20 cellular contexts compared by ENCODE assay signal in genomic region chr1:40362699-40363098, GRCh38. TPM values are rescaled to one million over a fixed set of nuclear protein-coding genes. Genes with fewer than 3 reads are reported as not detected.
DNase-seq lines count a peak whose midpoint lies in the region; FAIRE-seq and TF ChIP-seq lines count a peak whose summit lies in the region.
"Had no signal": no experiment of that assay in that cellular context is flagged by ENCODE, and none has a peak within 500 bp of the region (broad histone marks: within the 10 kb centered on the region; RNA-seq: fewer than 3 reads in every experiment).

No MANE protein-coding gene starts in this region.

- no peak for FAIRE-seq in H54 (lab: Jason Lieb, UNC)
- FAIRE-seq: A204.1, endometrium had no signal

- TF ChIP-seq POLR2A in H54 (IDR thresholded peaks at IDR 0.05; ENCODE audit: low read depth, low read length): no peak

- DNase-seq in A172 (ENCODE audit: low spot score) (peak; percentile 72), H54 (ENCODE audit: insufficient read length, low spot score) (peak; percentile 25), amniotic epithelial cell (ENCODE audit: low read depth) (peak; percentile 71), iPS-NIHi7 (ENCODE audit: extremely low spot score) (peak; percentile 25), CD1c-positive myeloid dendritic cell (ENCODE audit: extremely low spot score) (no peak), T-helper 1 cell (no peak), NCI-H748 (lab: John Stamatoyannopoulos, UW; ENCODE audit: unreplicated experiment) (no peak), NCI-H1436 (lab: John Stamatoyannopoulos, UW) (no peak)
- DNase-seq: activated CD8-positive, alpha-beta T cell treated with anti-CD3 and anti-CD28 coated beads, Interleukin-2, amount 10 ng/mL, durations not matched to agents 7 days and 5 days; activated naive CD8-positive, alpha-beta T cell treated with anti-CD3 and anti-CD28 coated beads, Interleukin-2, amount 10 ng/mL, durations not matched to agents 7 days and 5 days; activated T-cell treated with anti-CD3 and anti-CD28 coated beads, Interleukin-2, amount 50 U/mL, for 72 hours; CD8-positive, alpha-beta memory T cell; mammary epithelial cell; MM.1S; naive thymus-derived CD8-positive, alpha-beta T cell; NCI-H187 treated with DMSO at 0.1 percent for 48 hours; NCI-H446 treated with DMSO at 0.1 percent for 48 hours; trophoblast cell had no signal

RNA-seq across cellular contexts. Expression of gene SMAP2, which starts 10.8 kb away (rescaled TPM):
- 10.3 and 11.9 TPM in 2 replicates for total RNA-seq in A172 (2014; rRNA removed; shearing (Covaris generic))

RNA-seq across cellular contexts. Expression of gene COL9A2, which starts 45.6 kb away (rescaled TPM):
- total RNA-seq in A172 (2014; rRNA removed; shearing (Covaris generic)): 0.67 and 0.90 TPM in 2 replicates

Comparison
In these comparisons a context has a peak if more than half of its experiments do, and no peak if none do; other contexts are left out.
1. DNase-seq: peak in A172 (single experiment), H54 (single experiment), amniotic epithelial cell (single experiment) and iPS-NIHi7 (single experiment); none in CD1c-positive myeloid dendritic cell (single experiment), T-helper 1 cell (0 of 5), NCI-H748 (single experiment) and NCI-H1436 (single experiment).